In genomic region chr17:75155191-75155601, GRCh38 we compare ENCODE assay signal across 8 cellular contexts. TPM values are rescaled to one million over a fixed set of nuclear protein-coding genes. Genes with fewer than 3 reads are reported as not detected.
DNase-seq lines count a peak whose midpoint lies in the region; ATAC-seq and TF ChIP-seq lines count a peak whose summit lies in the region.

No MANE protein-coding gene starts in this region.

- peaks cover 41% of the 10 kb centered on the region for H3K79me2 ChIP-seq in OCI-LY3 (ENCODE audit: low read length)

- WGBS in psoas muscle, 3 donors: 61 to 69% (median 62%) methylated on average over 3 of the region's 3 CpGs

- no peaks in the 10 kb centered on the region for H3K9me3 ChIP-seq in OCI-LY3 (ENCODE audit: insufficient read depth, low read length)
- no peaks in the 10 kb centered on the region for H3K9me3 ChIP-seq in psoas muscle

- peaks cover 11% of the 10 kb centered on the region for H3K36me3 ChIP-seq in OCI-LY3 (replicated peaks; ENCODE audit: low read depth, low read length)
- H3K36me3 ChIP-seq in psoas muscle (ENCODE audit: insufficient read depth in 1 of 2, low read depth in 1 of 2): peaks cover 0 to 9% of the 10 kb centered on the region in 2 donors

- 0 out of 2 replicates have a peak overlapping the region, but pooled peaks have one; percentile 40 for H2AFZ ChIP-seq in OCI-LY3 (ENCODE audit: low read depth, low read length)

- peak overlapping the region; percentile 50; the same call in 1 of the 2 replicates for H3K9ac ChIP-seq in OCI-LY3 (ENCODE audit: low read length)

- peak overlapping the region; percentile 91 for H3K4me2 ChIP-seq in OCI-LY3 (ENCODE audit: low read length)

- H3K27me3 ChIP-seq in OCI-LY3 (ENCODE audit: low read depth, low read length) (no peaks in the 10 kb centered on the region), psoas muscle (ENCODE audit: insufficient read depth in 3 of 3, low read length in 2 of 3) (no peaks in the 10 kb centered on the region)

- peaks cover 13% of the 10 kb centered on the region for H4K20me1 ChIP-seq in OCI-LY3 (ENCODE audit: insufficient read depth, low read length)

- TF ChIP-seq CTCF in OCI-LY3 (IDR thresholded peaks at IDR 0.05; ENCODE audit: low read depth, low read length) (no peak), epithelial cell of proximal tubule (conservative IDR thresholded peaks at IDR 0.05; ENCODE audit: low read depth, low read length) (no peak), psoas muscle (IDR thresholded peaks at IDR 0.05) (no peak)

- peak overlapping the region; percentile 67 for H3K4me3 ChIP-seq in OCI-LY3 (ENCODE audit: low read length)
- no peak overlapping the region for H3K4me3 ChIP-seq in epithelial cell of proximal tubule (ENCODE audit: low read depth, low read length)
- H3K4me3 ChIP-seq in psoas muscle: peak overlapping the region; percentile 82

- DNase-seq in DMS53 (lab: John Stamatoyannopoulos, UW) (peak; percentile 42), DMS53 treated with DMSO at 0.1 percent for 48 hours (lab: John Stamatoyannopoulos, UW; ENCODE audit: unreplicated experiment) (no peak), epithelial cell of proximal tubule (ENCODE audit: low read depth) (peak; percentile 45), psoas muscle (no peak), NCI-H187 treated with DMSO at 0.1 percent for 48 hours (lab: John Stamatoyannopoulos, UW) (no peak)
- no peak for DNase-seq in central memory CD4-positive, alpha-beta T cell
- DNase-seq in stimulated activated CD4-positive, alpha-beta T cell treated with anti-CD3 and anti-CD28 coated beads, Interleukin-4, amount 100 ng/mL, for 24 hours: no peak

- peak overlapping the region; percentile 71 for H3K27ac ChIP-seq in OCI-LY3 (ENCODE audit: low read length)
- peak overlapping the region; percentile 92 for H3K27ac ChIP-seq in psoas muscle

- intact Hi-C loops in psoas muscle (cut with DNase I): no loop called here

- H3K4me1 ChIP-seq in OCI-LY3 (ENCODE audit: low read length) (peaks cover 17% of the 10 kb centered on the region), psoas muscle (peaks cover 23% of the 10 kb centered on the region)

- ATAC-seq in psoas muscle: peak; percentile 48 to 78 (median 62)

RNA-seq across cellular contexts. Expression of gene JPT1, which starts 0.9 kb away (rescaled TPM):
- total RNA-seq in epithelial cell of proximal tubule (539 and 692 TPM in 2 replicates), psoas muscle (100 to 1,000 TPM in 2 of 4 donors, 10 to 100 TPM in 2; 50.1 to 232 (median 85.0) TPM)
- 100 to 1,000 TPM in 1 of 3 donors, 10 to 100 TPM in 2; 79.2 to 164 (median 92.6) TPM for polyA plus RNA-seq in psoas muscle

RNA-seq across cellular contexts. Expression of gene NT5C, which starts 23.7 kb away (rescaled TPM):
- total RNA-seq in epithelial cell of proximal tubule: 139 and 140 TPM in 2 replicates
- total RNA-seq in psoas muscle: 10 to 100 TPM; 16.4 to 44.2 (median 29.4) TPM
- 10 to 100 TPM; 19.7 to 84.0 (median 56.3) TPM for polyA plus RNA-seq in psoas muscle

RNA-seq across cellular contexts. Expression of gene SUMO2, which starts 27.6 kb away (rescaled TPM):
- total RNA-seq in epithelial cell of proximal tubule (130 and 166 TPM in 2 replicates), psoas muscle (100 to 1,000 TPM; 161 to 203 (median 185) TPM)
- 10 to 100 TPM; 50.1 to 60.4 (median 56.2) TPM for polyA plus RNA-seq in psoas muscle

RNA-seq across cellular contexts. Expression of gene ARMC7, which starts 45.4 kb away (rescaled TPM):
- total RNA-seq in epithelial cell of proximal tubule: 8.5 and 12.3 TPM in 2 replicates
- total RNA-seq in psoas muscle: 1 to 10 TPM; 2.7 to 7.0 (median 3.6) TPM
- polyA plus RNA-seq in psoas muscle: 1 to 10 TPM; 3.3 to 6.4 (median 4.9) TPM

RNA-seq across cellular contexts. Expression of gene NUP85, which starts 50.3 kb away (rescaled TPM):
- total RNA-seq in epithelial cell of proximal tubule (43.2 and 57.4 TPM in 2 replicates), psoas muscle (10 to 100 TPM; 19.3 to 32.9 (median 22.0) TPM)
- 10 to 100 TPM; 15.1 to 24.7 (median 17.1) TPM for polyA plus RNA-seq in psoas muscle

Comparison
In these comparisons a context has a peak if more than half of its experiments do, and no peak if none do; other contexts are left out.
1. DNase-seq: peak in DMS53 (single experiment) and epithelial cell of proximal tubule (single experiment); none in DMS53 treated with DMSO at 0.1 percent for 48 hours (single experiment), psoas muscle (0 of 2), central memory CD4-positive, alpha-beta T cell (single experiment), NCI-H187 treated with DMSO at 0.1 percent for 48 hours (single experiment) and stimulated activated CD4-positive, alpha-beta T cell treated with anti-CD3 and anti-CD28 coated beads, Interleukin-4, amount 100 ng/mL, for 24 hours (single experiment).